Comparison of ENCODE assay signal across 8 cellular contexts in genomic region chr10:91163709-91164474, GRCh38. TPM values are rescaled to one million over a fixed set of nuclear protein-coding genes. Genes with fewer than 3 reads are reported as not detected.
DNase-seq lines count a peak whose midpoint lies in the region; ATAC-seq and TF ChIP-seq lines count a peak whose summit lies in the region.

No MANE protein-coding gene starts in this region.

- no TSS peak for BruUV-seq in IMR-90 (replicated peaks; lab: Mats Ljungman, UMichigan)

- peak overlapping the region; percentile 92 for H2AFZ ChIP-seq in IMR-90 (replicated peaks; ENCODE audit: low read length, poor library complexity)

- H2BK15ac ChIP-seq in IMR-90 (ENCODE audit: low read depth, low read length), result no peak overlapping the region

- H3K27ac ChIP-seq in C4-2B, result peak overlapping the region; percentile 42; the same call in 1 of the 2 replicates
- H3K27ac ChIP-seq in IMR-90 (ENCODE audit: insufficient read depth, low read length), result peak overlapping the region; percentile 58

- peak overlapping the region; percentile 80; the same call in 1 of the 2 replicates for H3K4ac ChIP-seq in IMR-90 (ENCODE audit: low read depth, low read length)

- peaks cover 29 to 33% of the 10 kb centered on the region in 2 experiments for H3K79me1 ChIP-seq in IMR-90 (ENCODE audit: low read depth in 1 of 2, low read length in 2 of 2)

- no peaks in the 10 kb centered on the region for H3K27me3 ChIP-seq in IMR-90 (ENCODE audit: control insufficient read depth, insufficient read depth, low read length)

- H4K20me1 ChIP-seq in IMR-90 (ENCODE audit: insufficient read depth, low read length), result peaks cover 13% of the 10 kb centered on the region; the same call in 1 of the 2 replicates

- ATAC-seq in GM21423 (IDR thresholded peaks at IDR 0.05; ENCODE audit: unreplicated experiment) (peak; percentile 25), IMR-90 (ENCODE audit: low read depth) (peak; percentile 44)

- DNase-seq in IMR-90, result peak; percentile 93
- DNase-seq in activated CD4-positive, alpha-beta T cell treated with anti-CD3 and anti-CD28 coated beads for 24 hours (ENCODE audit: low read depth in 2 of 2), result peak; percentile 30 to 60
- DNase-seq in cerebellum (ENCODE audit: low spot score), result peak; percentile 24
- peak; percentile 2 for DNase-seq in kidney glomerular epithelial cell (lab: John Stamatoyannopoulos, UW)
- DNase-seq in stimulated activated CD4-positive, alpha-beta T cell treated with anti-CD3 and anti-CD28 coated beads, Interleukin-1b, Interleukin-23, amount 100 ng/mL, for 1 hour (ENCODE audit: low read depth in 2 of 2), result peak; percentile 25 to 38
- no peak for DNase-seq in SHP77 treated with DMSO at 0.1 percent for 48 hours (lab: John Stamatoyannopoulos, UW)

- no peaks in the 10 kb centered on the region for H3K9me3 ChIP-seq in IMR-90 (ENCODE audit: control insufficient read depth, insufficient read depth, low read length)

- intact Hi-C loops in IMR-90 (cut with micrococcal nuclease), result loop anchor here (2.0 to 10.0 kb wide), 4 partner anchors 57 to 279 kb away; partner anchors contain the start of gene PCGF5

- no peak for TF ChIP-seq RAD21 in IMR-90 (IDR thresholded peaks at IDR 0.05; ENCODE audit: low read length)

- H2AK5ac ChIP-seq in IMR-90 (ENCODE audit: low read depth, low read length), result peak overlapping the region; percentile 49

- H3K4me1 ChIP-seq in IMR-90 (ENCODE audit: control insufficient read depth, insufficient read depth, low read length), result peaks cover 6% of the 10 kb centered on the region; the same call in 1 of the 2 replicates

- H3K4me3 ChIP-seq in IMR-90 (ENCODE audit: insufficient read depth, low read depth, low read length), result peak overlapping the region; percentile 68

- 0% methylated on average over 9 of the region's 60 CpGs; no CpG with 5 or more reads in 1 of the 2 experiments for WGBS in IMR-90 (ENCODE audit: extremely low coverage in 2 of 2, insufficient read length in 1 of 2), 2 experiments

- POLR2A ChIA-PET in IMR-90 (lab: Charles Lee; ENCODE audit: unreplicated experiment), result interaction anchor here (0.6 kb wide), 1 partner anchor 15 kb away, joined by 3 read pairs; no protein-coding TSS in a partner anchor

- no peaks in the 10 kb centered on the region; the same call in 1 of the 2 replicates for H3K9me1 ChIP-seq in IMR-90 (ENCODE audit: insufficient read depth, low read length)

- in situ Hi-C loops in IMR-90 (cut with MboI; ENCODE audit: low sequenced_read_pairs), result no loop called here

- H2BK20ac ChIP-seq in IMR-90 (ENCODE audit: low read depth, low read length), result no peak overlapping the region

- H3K23ac ChIP-seq in IMR-90 (ENCODE audit: low read depth, low read length), result no peak overlapping the region

- H3K36me3 ChIP-seq in IMR-90 (ENCODE audit: control insufficient read depth, insufficient read depth, low read length), result no peaks in the 10 kb centered on the region

- H2BK5ac ChIP-seq in IMR-90 (ENCODE audit: low read depth, low read length, poor library complexity, severe bottlenecking), result peak overlapping the region; percentile 81

- H2BK120ac ChIP-seq in IMR-90 (ENCODE audit: low read depth, low read length), result peak overlapping the region; percentile 2; the same call in 1 of the 2 replicates

- H4K8ac ChIP-seq in IMR-90 (ENCODE audit: low read depth in 2 of 2, low read length in 2 of 2), result peak overlapping the region; percentile 44 to 50; a peak in 3 of 4 replicates

- dilution Hi-C loops in IMR-90 (cut with HindIII; ENCODE audit: low sequenced_read_pairs, unreplicated experiment), result no loop called here

- no peak overlapping the region for H3K14ac ChIP-seq in IMR-90 (replicated peaks; ENCODE audit: low read depth, low read length)

- TF ChIP-seq CTCF in C4-2B (conservative IDR thresholded peaks at IDR 0.05), result no peak
- no peak for TF ChIP-seq CTCF in IMR-90 (conservative IDR thresholded peaks at IDR 0.05; ENCODE audit: low read depth, low read length)

- no peak overlapping the region for H4K5ac ChIP-seq in IMR-90 (ENCODE audit: low read depth, low read length)

- peak overlapping the region; percentile 54; the same call in 1 of the 2 replicates for H4K91ac ChIP-seq in IMR-90 (ENCODE audit: insufficient read depth, low read depth, low read length)

- peak; percentile 72 for TF ChIP-seq POLR2A in IMR-90 (IDR thresholded peaks at IDR 0.05; ENCODE audit: low read depth, low read length)

- H3K4me2 ChIP-seq in IMR-90 (ENCODE audit: low read depth, low read length), result peak overlapping the region; percentile 76

- H3K9ac ChIP-seq in IMR-90 (ENCODE audit: low read depth, low read length), result peak overlapping the region; percentile 46

- CTCF ChIA-PET in IMR-90 (lab: Yijun Ruan, JAX), result interaction anchor here (1.0 kb wide), 1 partner anchor 15 kb away, joined by 4 read pairs; no protein-coding TSS in a partner anchor

- no peak overlapping the region for H3K56ac ChIP-seq in IMR-90 (ENCODE audit: extremely low read depth, insufficient read depth, low read length)

- peak overlapping the region; percentile 89 for H2AK9ac ChIP-seq in IMR-90 (replicated peaks; ENCODE audit: low read depth, low read length, poor library complexity)

- no peak overlapping the region for H3K18ac ChIP-seq in IMR-90 (ENCODE audit: low read depth, low read length)

TF ChIP-seq in IMR-90, 13 proteins besides CTCF, POLR2A, EP300 and RAD21:
- 0 out of 2 replicates have a peak, but pooled peaks have one; percentile 1 for TF ChIP-seq CEBPB (IDR thresholded peaks at IDR 0.05; ENCODE audit: low read depth, low read length)
- TF ChIP-seq FOS (IDR thresholded peaks at IDR 0.05; ENCODE audit: low read depth, low read length), result peak; percentile 99
- no peak for TF ChIP-seq ELK1 (IDR thresholded peaks at IDR 0.05; ENCODE audit: borderline replicate concordance, low read depth, low read length)
- TF ChIP-seq NFE2L2 (IDR thresholded peaks at IDR 0.05; ENCODE audit: low read depth, low read length), result no peak
- TF ChIP-seq MAZ (IDR thresholded peaks at IDR 0.05; ENCODE audit: borderline replicate concordance, low read depth, low read length), result peak; percentile 60; the same call in 1 of the 2 replicates
- TF ChIP-seq RCOR1 (IDR thresholded peaks at IDR 0.05; ENCODE audit: insufficient replicate concordance, low read length), result no peak
- peak; percentile 91 for TF ChIP-seq BHLHE40 (IDR thresholded peaks at IDR 0.05; ENCODE audit: low read depth, low read length)
- TF ChIP-seq SMC3 (IDR thresholded peaks at IDR 0.05; ENCODE audit: low read depth, low read length), result no peak
- TF ChIP-seq, protein P1, sequence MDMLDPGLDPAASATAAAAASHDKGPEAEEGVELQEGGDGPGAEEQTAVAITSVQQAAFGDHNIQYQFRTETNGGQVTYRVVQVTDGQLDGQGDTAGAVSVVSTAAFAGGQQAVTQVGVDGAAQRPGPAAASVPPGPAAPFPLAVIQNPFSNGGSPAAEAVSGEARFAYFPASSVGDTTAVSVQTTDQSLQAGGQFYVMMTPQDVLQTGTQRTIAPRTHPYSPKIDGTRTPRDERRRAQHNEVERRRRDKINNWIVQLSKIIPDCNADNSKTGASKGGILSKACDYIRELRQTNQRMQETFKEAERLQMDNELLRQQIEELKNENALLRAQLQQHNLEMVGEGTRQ (IDR thresholded peaks at IDR 0.05; ENCODE audit: low read depth, low read length), result no peak
- no peak for TF ChIP-seq MAFK (IDR thresholded peaks at IDR 0.05; ENCODE audit: low read depth, low read length)
- TF ChIP-seq CHD1 (IDR thresholded peaks at IDR 0.05; ENCODE audit: low read depth, low read length), result no peak
- TF ChIP-seq MXI1 (IDR thresholded peaks at IDR 0.05; ENCODE audit: borderline replicate concordance, low read depth, low read length), result peak; percentile 74; the same call in 1 of the 2 replicates
- no peak for TF ChIP-seq RFX5 (IDR thresholded peaks at IDR 0.05; ENCODE audit: low read depth, low read length)

RNA-seq across cellular contexts. Expression of gene PCGF5, which starts 56.6 kb away (rescaled TPM):
- total RNA-seq in IMR-90 (2012; rRNA removed), result 18.1 and 31.9 TPM in 2 replicates
- polyA plus RNA-seq in IMR-90 (2012; rRNA removed), result 8.3 and 9.0 TPM in 2 replicates
- 3.6 and 4.7 TPM in 2 replicates for polyA plus RNA-seq in IMR-90 (2012; cell fraction: cytosol; rRNA removed)
- 1.9 and 10.4 TPM in 2 replicates for polyA plus RNA-seq in IMR-90 (2012; cell fraction: nucleus; rRNA removed; ENCODE audit: low replicate concordance)
- 19.6 TPM for total RNA-seq in cerebellum
